In the genomic region with DNA sequence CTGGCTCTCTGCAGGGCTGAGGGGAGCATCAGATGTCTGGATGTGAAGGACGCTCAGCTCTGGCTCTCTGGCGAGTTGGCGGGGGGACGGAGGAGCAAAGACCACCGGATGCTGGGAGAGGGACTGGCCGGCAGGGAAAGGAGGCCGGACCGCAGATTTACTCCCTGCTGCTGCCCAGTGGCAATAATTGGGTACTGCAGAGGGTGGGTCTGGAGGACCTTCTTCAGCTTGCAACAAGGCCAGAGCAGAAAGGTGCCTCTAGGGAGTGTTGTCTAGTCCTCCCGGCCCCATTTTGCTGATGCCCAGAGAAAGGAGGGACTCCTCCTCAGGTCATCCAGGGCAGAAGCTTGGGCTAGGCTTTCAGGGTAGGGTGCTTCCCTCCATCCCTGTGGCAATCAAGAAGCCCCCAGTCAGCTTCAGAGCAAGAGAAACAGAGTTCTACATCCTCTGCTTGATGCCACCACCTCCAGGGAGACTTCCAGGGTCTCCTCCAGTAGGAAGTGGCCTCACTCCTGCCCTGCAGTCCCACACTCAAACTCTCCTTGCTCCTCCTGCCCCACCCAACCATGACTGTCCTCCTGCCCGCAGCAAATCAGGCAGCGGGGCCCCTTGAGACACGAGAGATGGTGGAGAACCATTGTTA, we compare ENCODE assay signal across 8 cellular contexts. TPM values are rescaled to one million over a fixed set of nuclear protein-coding genes. Genes with fewer than 3 reads are reported as not detected.
DNase-seq lines count a peak whose midpoint lies in the region; ATAC-seq lines count a peak whose summit lies in the region.

No MANE protein-coding gene starts in this region.

- intact Hi-C loops in Right ventricle myocardium inferior (cut with DNase I): loop anchor here (5.0 kb wide), 1 partner anchor 36 kb away; no protein-coding TSS in a partner anchor
- intact Hi-C loops in posterior cingulate gyrus (cut with DNase I): no loop called here

- ATAC-seq in HG02571 (IDR thresholded peaks at IDR 0.05; ENCODE audit: unreplicated experiment): peak; percentile 53
- peak; percentile 63 for ATAC-seq in Right ventricle myocardium inferior
- no peak for ATAC-seq in GM19463 (IDR thresholded peaks at IDR 0.05; ENCODE audit: unreplicated experiment)

- DNase-seq in Caki2 (ENCODE audit: low read depth) (peak; percentile 59), RKO (ENCODE audit: low spot score) (peak; percentile 70), Right ventricle myocardium inferior (ENCODE audit: missing footprints) (no peak), posterior cingulate gyrus (peak; percentile 50 to 96 (median 77)), HPDE6-E6E7 (ENCODE audit: extremely low spot score) (no peak)
- DNase-seq in activated naive CD4-positive, alpha-beta T cell treated with anti-CD3 and anti-CD28 coated beads, Interleukin-2, amount 50 U/mL, for 16 hours: peak; percentile 42

- in situ Hi-C loops in Caki2 (cut with HindIII; ENCODE audit: low pct_unique_long_range_greater_than_20kb, low sequenced_read_pairs): no loop called here

RNA-seq across cellular contexts. Expression of gene CSPG4, which starts 20.3 kb away (rescaled TPM):
- 0.03 and 0.20 TPM in 2 replicates for total RNA-seq in Caki2 (2014; rRNA removed; shearing (Covaris generic); ENCODE audit: low replicate concordance)
- 7.8 TPM for total RNA-seq in Right ventricle myocardium inferior

Comparison
In these comparisons a context has a peak if more than half of its experiments do, and no peak if none do; other contexts are left out.
1. DNase-seq: peak in Caki2 (single experiment), RKO (single experiment), activated naive CD4-positive, alpha-beta T cell treated with anti-CD3 and anti-CD28 coated beads, Interleukin-2, amount 50 U/mL, for 16 hours (single experiment) and posterior cingulate gyrus (10 of 10); none in Right ventricle myocardium inferior (single experiment) and HPDE6-E6E7 (single experiment).